In the genomic region with DNA sequence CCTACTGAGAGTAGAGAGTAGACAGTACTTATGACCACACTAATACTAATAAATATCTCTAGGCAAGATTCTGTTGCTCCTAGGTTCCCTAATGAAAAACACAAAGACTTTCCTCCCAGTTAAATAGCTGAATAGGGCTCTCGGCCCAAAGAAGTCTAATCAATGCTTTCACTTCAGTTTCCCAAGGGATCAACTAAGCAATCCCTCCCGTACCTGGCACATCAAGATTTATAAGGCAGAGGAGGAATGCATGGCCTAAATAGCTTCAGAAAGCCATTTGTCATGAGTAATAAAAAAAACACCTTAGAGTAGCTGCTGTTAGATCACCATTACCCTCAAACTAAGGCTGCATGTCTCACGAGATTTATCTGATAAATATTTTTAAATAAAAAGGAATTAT, we compare ENCODE assay signal across 17 cellular contexts. TPM values are rescaled to one million over a fixed set of nuclear protein-coding genes. Genes with fewer than 3 reads are reported as not detected.
"Had no signal": no experiment of that assay in that cellular context is flagged by ENCODE, and none has a peak within 500 bp of the region (broad histone marks: within the 10 kb centered on the region; RNA-seq: fewer than 3 reads in every experiment).

No MANE protein-coding gene starts in this region.

- H3K4me3 ChIP-seq: breast epithelium, gastrocnemius medialis, heart right ventricle, lung, thyroid gland had no signal

- H3K27ac Mint-ChIP-seq: activated CD4-positive, alpha-beta T cell treated with anti-CD3 and anti-CD28 coated beads, Interleukin-2, amount 10 ng/mL, durations not matched to agents 7 days and 5 days; activated naive CD8-positive, alpha-beta T cell treated with anti-CD3 and anti-CD28 coated beads, Interleukin-2, amount 10 ng/mL, durations not matched to agents 7 days and 5 days; activated T-helper 1 cell treated with anti-CD3 and anti-CD28 coated beads, Interleukin-12 subunit alpha, Interleukin-12 subunit beta, Interleukin-2, Interleukin-4 antibody, amounts not matched to agents 30 ng/mL and 10 ng/mL and 1 ng/mL, durations not matched to agents 14 hours and 24 hours and 36 hours; stimulated activated memory B cell treated with anti-CD40 and anti-IgM and Interleukin-4, amounts not matched to agents 10 μg/mL and 1 μg/mL and 100 μg/mL, for 72 hours had no signal

- H3K9me3 ChIP-seq: breast epithelium, gastrocnemius medialis, heart right ventricle, thyroid gland had no signal

- DNase-seq: activated CD4-positive, alpha-beta T cell treated with anti-CD3 and anti-CD28 coated beads, Interleukin-2, amount 10 ng/mL, durations not matched to agents 7 days and 5 days; activated CD8-positive, alpha-beta memory T cell treated with anti-CD3 and anti-CD28 coated beads for 24 hours; activated naive CD4-positive, alpha-beta T cell; activated naive CD8-positive, alpha-beta T cell treated with anti-CD3 and anti-CD28 coated beads, Interleukin-2, amount 10 ng/mL, durations not matched to agents 7 days and 5 days; anterior cingulate cortex; cerebellar nuclear complex; effector CD8-positive, alpha-beta T cell; gastrocnemius medialis; heart right ventricle; left cardiac atrium; midbrain; stimulated activated CD4-positive, alpha-beta T cell treated with anti-CD3 and anti-CD28 coated beads, Interleukin-2, amount 100 ng/mL, for 48 hours; thyroid gland had no signal

- H3K4me1 Mint-ChIP-seq: activated CD4-positive, alpha-beta T cell treated with anti-CD3 and anti-CD28 coated beads, Interleukin-2, amount 10 ng/mL, durations not matched to agents 7 days and 5 days; activated naive CD8-positive, alpha-beta T cell treated with anti-CD3 and anti-CD28 coated beads, Interleukin-2, amount 10 ng/mL, durations not matched to agents 7 days and 5 days; stimulated activated memory B cell treated with anti-CD40 and anti-IgM and Interleukin-4, amounts not matched to agents 10 μg/mL and 1 μg/mL and 100 μg/mL, for 72 hours had no signal

- H3K9me3 Mint-ChIP-seq: activated CD4-positive, alpha-beta T cell treated with anti-CD3 and anti-CD28 coated beads, Interleukin-2, amount 10 ng/mL, durations not matched to agents 7 days and 5 days; activated naive CD8-positive, alpha-beta T cell treated with anti-CD3 and anti-CD28 coated beads, Interleukin-2, amount 10 ng/mL, durations not matched to agents 7 days and 5 days; activated T-helper 1 cell treated with anti-CD3 and anti-CD28 coated beads, Interleukin-12 subunit alpha, Interleukin-12 subunit beta, Interleukin-2, Interleukin-4 antibody, amounts not matched to agents 30 ng/mL and 10 ng/mL and 1 ng/mL, durations not matched to agents 14 hours and 24 hours and 36 hours; stimulated activated memory B cell treated with anti-CD40 and anti-IgM and Interleukin-4, amounts not matched to agents 10 μg/mL and 1 μg/mL and 100 μg/mL, for 72 hours had no signal

- ATAC-seq: gastrocnemius medialis; heart right ventricle; left cardiac atrium; stimulated activated memory B cell treated with anti-CD40 and anti-IgM and Interleukin-4, amounts not matched to agents 10 μg/mL and 1 μg/mL and 100 μg/mL, for 72 hours had no signal

- H3K4me1 ChIP-seq: breast epithelium, gastrocnemius medialis, thyroid gland had no signal

- H3K4me3 Mint-ChIP-seq: activated CD4-positive, alpha-beta T cell treated with anti-CD3 and anti-CD28 coated beads, Interleukin-2, amount 10 ng/mL, durations not matched to agents 7 days and 5 days; activated naive CD8-positive, alpha-beta T cell treated with anti-CD3 and anti-CD28 coated beads, Interleukin-2, amount 10 ng/mL, durations not matched to agents 7 days and 5 days; activated T-helper 1 cell treated with anti-CD3 and anti-CD28 coated beads, Interleukin-12 subunit alpha, Interleukin-12 subunit beta, Interleukin-2, Interleukin-4 antibody, amounts not matched to agents 30 ng/mL and 10 ng/mL and 1 ng/mL, durations not matched to agents 14 hours and 24 hours and 36 hours; stimulated activated memory B cell treated with anti-CD40 and anti-IgM and Interleukin-4, amounts not matched to agents 10 μg/mL and 1 μg/mL and 100 μg/mL, for 72 hours had no signal

- H3K27me3 Mint-ChIP-seq: activated naive CD8-positive, alpha-beta T cell treated with anti-CD3 and anti-CD28 coated beads, Interleukin-2, amount 10 ng/mL, durations not matched to agents 7 days and 5 days had no signal

- H3K27ac ChIP-seq: breast epithelium, gastrocnemius medialis, heart right ventricle, thyroid gland had no signal

- H3K36me3 Mint-ChIP-seq: activated naive CD8-positive, alpha-beta T cell treated with anti-CD3 and anti-CD28 coated beads, Interleukin-2, amount 10 ng/mL, durations not matched to agents 7 days and 5 days; stimulated activated memory B cell treated with anti-CD40 and anti-IgM and Interleukin-4, amounts not matched to agents 10 μg/mL and 1 μg/mL and 100 μg/mL, for 72 hours had no signal

- H3K27me3 ChIP-seq: breast epithelium, gastrocnemius medialis, thyroid gland had no signal

- H3K36me3 ChIP-seq: breast epithelium, gastrocnemius medialis, heart right ventricle, thyroid gland had no signal

RNA-seq across cellular contexts. Expression of gene EXOC1L, which starts 56.8 kb away (rescaled TPM):
- total RNA-seq: activated CD4-positive, alpha-beta T cell treated with anti-CD3 and anti-CD28 coated beads, Interleukin-2, amount 10 ng/mL, durations not matched to agents 7 days and 5 days; activated naive CD8-positive, alpha-beta T cell treated with anti-CD3 and anti-CD28 coated beads, Interleukin-2, amount 10 ng/mL, durations not matched to agents 7 days and 5 days; activated T-helper 1 cell treated with anti-CD3 and anti-CD28 coated beads, Interleukin-12 subunit alpha, Interleukin-12 subunit beta, Interleukin-2, Interleukin-4 antibody, amounts not matched to agents 30 ng/mL and 10 ng/mL and 1 ng/mL, durations not matched to agents 14 hours and 24 hours and 36 hours; breast epithelium; gastrocnemius medialis; heart right ventricle; left cardiac atrium; lung; thyroid gland had no signal
